In genomic region chr3:115806501-115806900, GRCh38 we compare ENCODE assay signal across 3 cellular contexts.
TF ChIP-seq lines count a peak whose summit lies in the region.

No MANE protein-coding gene starts in this region.

TF ChIP-seq in liver, 16 proteins besides CTCF, POLR2A, EP300 and RAD21:
- TF ChIP-seq NR2F2 (IDR thresholded peaks at IDR 0.05): peak; percentile 19
- no peak for TF ChIP-seq HNF4A (conservative IDR thresholded peaks at IDR 0.05)
- no peak for TF ChIP-seq FOXA2 (IDR thresholded peaks at IDR 0.05)
- TF ChIP-seq MAX (IDR thresholded peaks at IDR 0.05): no peak
- no peak for TF ChIP-seq REST (IDR thresholded peaks at IDR 0.05)
- TF ChIP-seq YY1 (IDR thresholded peaks at IDR 0.05): no peak
- TF ChIP-seq SP1 (IDR thresholded peaks at IDR 0.05): no peak
- TF ChIP-seq ATF3 (IDR thresholded peaks at IDR 0.05): no peak

TF ChIP-seq in HepG2, 621 proteins besides CTCF, POLR2A, EP300 and RAD21:
- TF ChIP-seq JUND (CRISPR knock-in tag; IDR thresholded peaks at IDR 0.05) (no peak), TFDP2 (CRISPR knock-in tag; IDR thresholded peaks at IDR 0.05) (no peak), ZBTB44 (CRISPR knock-in tag; IDR thresholded peaks at IDR 0.05) (no peak), ZNF577 (CRISPR knock-in tag; IDR thresholded peaks at IDR 0.05; ENCODE audit: borderline replicate concordance, low read depth) (no peak), YY1 (IDR thresholded peaks at IDR 0.05; ENCODE audit: insufficient read depth, insufficient replicate concordance, low read depth, low read length) (no peak), ZBTB37 (CRISPR knock-in tag; IDR thresholded peaks at IDR 0.05) (no peak), RELA (CRISPR knock-in tag; IDR thresholded peaks at IDR 0.05) (no peak), HOMEZ (CRISPR knock-in tag; IDR thresholded peaks at IDR 0.05; ENCODE audit: low read depth) (no peak), ZNF709 (CRISPR knock-in tag; IDR thresholded peaks at IDR 0.05) (no peak), ZNF143 (CRISPR knock-in tag; IDR thresholded peaks at IDR 0.05) (no peak), ZNF747 (CRISPR knock-in tag; IDR thresholded peaks at IDR 0.05; ENCODE audit: borderline replicate concordance) (no peak), CCDC6 (CRISPR knock-in tag; IDR thresholded peaks at IDR 0.05) (no peak), KMT2B (CRISPR knock-in tag; IDR thresholded peaks at IDR 0.05) (no peak), FOXO1 (CRISPR knock-in tag; IDR thresholded peaks at IDR 0.05) (no peak), KDM3A (CRISPR knock-in tag; IDR thresholded peaks at IDR 0.05; ENCODE audit: low read depth) (no peak), MNT (IDR thresholded peaks at IDR 0.05) (no peak), ZNF414 (CRISPR knock-in tag; IDR thresholded peaks at IDR 0.05) (no peak), CREBL2 (CRISPR knock-in tag; IDR thresholded peaks at IDR 0.05; ENCODE audit: borderline replicate concordance) (no peak), KAT7 (CRISPR knock-in tag; IDR thresholded peaks at IDR 0.05; ENCODE audit: borderline replicate concordance) (no peak), ZNF33B (CRISPR knock-in tag; IDR thresholded peaks at IDR 0.05) (no peak)

TF ChIP-seq in HEK293T, 16 proteins besides CTCF, POLR2A, EP300 and RAD21:
- no peak for TF ChIP-seq ARNT (IDR thresholded peaks at IDR 0.05)
- no peak for TF ChIP-seq NFRKB (IDR thresholded peaks at IDR 0.05)
- no peak for TF ChIP-seq L3MBTL2 (conservative IDR thresholded peaks at IDR 0.05)
- TF ChIP-seq CTBP1 (IDR thresholded peaks at IDR 0.05; ENCODE audit: borderline replicate concordance): no peak
- TF ChIP-seq FOXA1 (IDR thresholded peaks at IDR 0.05): no peak
- TF ChIP-seq TARDBP (IDR thresholded peaks at IDR 0.05): no peak
- no peak for TF ChIP-seq BHLHE40 (IDR thresholded peaks at IDR 0.05; ENCODE audit: borderline replicate concordance)
- TF ChIP-seq FOXM1 (IDR thresholded peaks at IDR 0.05; ENCODE audit: borderline replicate concordance): no peak
- TF ChIP-seq PKNOX1 (IDR thresholded peaks at IDR 0.05): no peak
- TF ChIP-seq ZNF384 (IDR thresholded peaks at IDR 0.05): no peak
- TF ChIP-seq ELF4 (IDR thresholded peaks at IDR 0.05): no peak
- no peak for TF ChIP-seq LEF1 (IDR thresholded peaks at IDR 0.05; ENCODE audit: borderline replicate concordance)
- no peak for TF ChIP-seq SUZ12 (IDR thresholded peaks at IDR 0.05)
- no peak for TF ChIP-seq FOXK2 (IDR thresholded peaks at IDR 0.05)
- no peak for TF ChIP-seq SP1 (IDR thresholded peaks at IDR 0.05)
- no peak for TF ChIP-seq HDGF (IDR thresholded peaks at IDR 0.05; ENCODE audit: borderline replicate concordance)
